Comparison of ENCODE assay signal across 35 cellular contexts in the genomic region with DNA sequence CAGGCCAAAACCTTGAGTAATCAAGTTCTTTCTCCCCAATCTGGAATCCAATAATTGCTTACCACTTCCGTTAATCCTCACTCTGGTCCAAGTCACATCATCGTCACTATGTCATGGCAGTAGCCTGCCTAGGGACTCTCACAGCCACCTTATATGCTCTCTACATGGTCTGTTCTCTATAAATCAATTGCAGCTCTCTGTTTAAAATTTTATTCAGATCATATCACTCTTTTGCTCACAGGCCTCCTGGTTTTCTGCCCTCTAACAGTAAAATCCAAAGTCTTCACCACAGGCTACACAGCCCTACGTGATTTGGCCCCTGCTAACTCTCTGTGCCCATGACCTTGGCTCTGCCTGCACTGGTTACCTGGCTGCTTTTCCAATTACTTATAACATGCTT.
"Had no signal": no experiment of that assay in that cellular context is flagged by ENCODE, and none has a peak within 500 bp of the region (broad histone marks: within the 10 kb centered on the region; RNA-seq: fewer than 3 reads in every experiment).

No MANE protein-coding gene starts in this region.

- H3K36me3 ChIP-seq: MG63 had no signal

- DNase-seq: Karpas-422, Kasumi-1, MG63, MM.1S, MV-4-11, NCI-H1048, NCI-H1092, NCI-H1092 treated with DMSO at 0.1 percent for 48 hours, NCI-H1105, NCI-H1105 treated with DMSO at 0.1 percent for 48 hours, NCI-H1417, NCI-H1417 treated with DMSO at 0.1 percent for 48 hours, NCI-H1436, NCI-H1436 treated with DMSO at 0.1 percent for 48 hours, NCI-H146, NCI-H1694, NCI-H1694 treated with DMSO at 0.1 percent for 48 hours, NCI-H187, NCI-H187 treated with DMSO at 0.1 percent for 48 hours, NCI-H1930, NCI-H2029, NCI-H2029 treated with DMSO at 0.1 percent for 48 hours, NCI-H2081, NCI-H2081 treated with DMSO at 0.1 percent for 48 hours, NCI-H2107, NCI-H2171, NCI-H2171 treated with DMSO at 0.1 percent for 48 hours, NCI-H2227 treated with DMSO at 0.1 percent for 48 hours, NCI-H226, NCI-H345, NCI-H446, NCI-H446 treated with DMSO at 0.1 percent for 48 hours, NCI-H510A, NCI-H510A treated with DMSO at 0.1 percent for 48 hours, NCI-H524 had no signal

- H3K9me3 ChIP-seq: MG63 had no signal

- H3K27me3 ChIP-seq: MG63 had no signal

- H3K4me3 ChIP-seq: MG63 had no signal
